11 cellular contexts compared by ENCODE assay signal in genomic region chr1:116545359-116545705, GRCh38. TPM values are rescaled to one million over a fixed set of nuclear protein-coding genes. Genes with fewer than 3 reads are reported as not detected.
DNase-seq lines count a peak whose midpoint lies in the region; ATAC-seq and TF ChIP-seq lines count a peak whose summit lies in the region.
"Had no signal": no experiment of that assay in that cellular context is flagged by ENCODE, and none has a peak within 500 bp of the region (broad histone marks: within the 10 kb centered on the region; RNA-seq: fewer than 3 reads in every experiment).

No MANE protein-coding gene starts in this region.

- H3K27me3 ChIP-seq in CD8-positive, alpha-beta T cell (ENCODE audit: insufficient read depth, low read length), result no peaks in the 10 kb centered on the region
- no peaks in the 10 kb centered on the region for H3K27me3 ChIP-seq in adrenal gland

- BruUV-seq in Calu3 (replicated peaks; lab: Mats Ljungman, UMichigan), result no TSS peak

- no peaks in the 10 kb centered on the region for H3K4me1 ChIP-seq in CD8-positive, alpha-beta T cell (ENCODE audit: insufficient read depth, low read length)
- peaks cover 0 to 5% of the 10 kb centered on the region in 2 donors for H3K4me1 ChIP-seq in adrenal gland (replicated peaks in 1 of 2)

- no peak for ATAC-seq in CD8-positive, alpha-beta T cell
- peak; percentile 22 for ATAC-seq in GM18909 (IDR thresholded peaks at IDR 0.05; ENCODE audit: poor library complexity, unreplicated experiment)
- peak; percentile 19 for ATAC-seq in HG03108 (IDR thresholded peaks at IDR 0.05; ENCODE audit: unreplicated experiment)
- ATAC-seq in activated naive CD8-positive, alpha-beta T cell treated with anti-CD3 and anti-CD28 coated beads, Interleukin-2, amount 50 U/mL, for 24 hours, result no peak
- ATAC-seq in left colon, result no peak

- POLR2A ChIA-PET in CD8-positive, alpha-beta T cell (lab: Charles Lee), result no interaction called here

- CTCF ChIA-PET in CD8-positive, alpha-beta T cell (lab: Charles Lee), result no interaction called here
- CTCF ChIA-PET in Calu3 (lab: Charles Lee), result no interaction called here

- TF ChIP-seq POLR2A in adrenal gland (IDR thresholded peaks at IDR 0.05), result no peak

- intact Hi-C loops in CD8-positive, alpha-beta T cell (cut with DNase I, micrococcal nuclease), result no loop called here
- intact Hi-C loops in left colon (cut with DNase I, micrococcal nuclease), result no loop called here
- intact Hi-C loops in adrenal gland (cut with DNase I), result no loop called here
- intact Hi-C loops in Calu3 (cut with micrococcal nuclease; ENCODE audit: unreplicated experiment), result no loop called here

- H3K9me3 Mint-ChIP-seq in CD8-positive, alpha-beta T cell, result no peaks in the 10 kb centered on the region
- no peaks in the 10 kb centered on the region for H3K9me3 Mint-ChIP-seq in activated naive CD8-positive, alpha-beta T cell treated with anti-CD3 and anti-CD28 coated beads, Interleukin-2, amount 50 U/mL, for 24 hours
- H3K9me3 Mint-ChIP-seq in Calu3 (ENCODE audit: low read depth, unreplicated experiment), result no peaks in the 10 kb centered on the region

- H3K27ac ChIP-seq in CD8-positive, alpha-beta T cell (ENCODE audit: low read depth, low read length), result no peak overlapping the region
- H3K27ac ChIP-seq in adrenal gland, result no peak overlapping the region

- no peaks in the 10 kb centered on the region for H3K27me3 Mint-ChIP-seq in CD8-positive, alpha-beta T cell (ENCODE audit: low read depth)
- no peaks in the 10 kb centered on the region for H3K27me3 Mint-ChIP-seq in activated naive CD8-positive, alpha-beta T cell treated with anti-CD3 and anti-CD28 coated beads, Interleukin-2, amount 50 U/mL, for 24 hours
- H3K27me3 Mint-ChIP-seq in Calu3 (ENCODE audit: unreplicated experiment), result no peaks in the 10 kb centered on the region

- H3K36me3 Mint-ChIP-seq in CD8-positive, alpha-beta T cell, result peaks cover 22% of the 10 kb centered on the region
- peaks cover 46% of the 10 kb centered on the region for H3K36me3 Mint-ChIP-seq in activated naive CD8-positive, alpha-beta T cell treated with anti-CD3 and anti-CD28 coated beads, Interleukin-2, amount 50 U/mL, for 24 hours (ENCODE audit: low read depth)
- peaks cover 22% of the 10 kb centered on the region for H3K36me3 Mint-ChIP-seq in Calu3 (ENCODE audit: insufficient read depth, unreplicated experiment)

- peak overlapping the region; percentile 5 for H3K27ac Mint-ChIP-seq in CD8-positive, alpha-beta T cell
- H3K27ac Mint-ChIP-seq in activated naive CD8-positive, alpha-beta T cell treated with anti-CD3 and anti-CD28 coated beads, Interleukin-2, amount 50 U/mL, for 24 hours, result peak overlapping the region; percentile 91
- no peak overlapping the region for H3K27ac Mint-ChIP-seq in Calu3 (ENCODE audit: unreplicated experiment)

- no peak overlapping the region for H3K4me3 Mint-ChIP-seq in CD8-positive, alpha-beta T cell
- peak overlapping the region; percentile 69 for H3K4me3 Mint-ChIP-seq in activated naive CD8-positive, alpha-beta T cell treated with anti-CD3 and anti-CD28 coated beads, Interleukin-2, amount 50 U/mL, for 24 hours
- H3K4me3 Mint-ChIP-seq in Calu3 (ENCODE audit: low read depth, unreplicated experiment), result no peak overlapping the region

- DNase-seq in CD8-positive, alpha-beta T cell, result no peak
- no peak for DNase-seq in activated naive CD8-positive, alpha-beta T cell treated with anti-CD3 and anti-CD28 coated beads, Interleukin-2, amount 50 U/mL, for 24 hours
- DNase-seq in left colon (no peak), adrenal gland (no peak), Calu3 (no peak), COLO668 (lab: John Stamatoyannopoulos, UW; ENCODE audit: unreplicated experiment) (no peak)
- DNase-seq: activated gamma-delta T cell treated with Interleukin-2 at 50 U/mL for 16 hours, foreskin fibroblast had no signal

- no peaks in the 10 kb centered on the region for H3K36me3 ChIP-seq in CD8-positive, alpha-beta T cell (ENCODE audit: insufficient read depth, low read length)
- H3K36me3 ChIP-seq in adrenal gland (replicated peaks in 1 of 2), result peaks cover 0 to 11% of the 10 kb centered on the region in 2 donors

- 92 to 97% (median 96%) methylated on average over 2 of the region's 2 CpGs for WGBS in adrenal gland, 4 donors

- H3K4me1 Mint-ChIP-seq in CD8-positive, alpha-beta T cell (ENCODE audit: low read depth), result peaks cover 18% of the 10 kb centered on the region
- peaks cover 49% of the 10 kb centered on the region for H3K4me1 Mint-ChIP-seq in activated naive CD8-positive, alpha-beta T cell treated with anti-CD3 and anti-CD28 coated beads, Interleukin-2, amount 50 U/mL, for 24 hours
- peaks cover 10% of the 10 kb centered on the region for H3K4me1 Mint-ChIP-seq in Calu3 (ENCODE audit: low read depth, unreplicated experiment)

- H3K9me3 ChIP-seq in CD8-positive, alpha-beta T cell (ENCODE audit: low read length), result no peaks in the 10 kb centered on the region
- no peaks in the 10 kb centered on the region for H3K9me3 ChIP-seq in adrenal gland (replicated peaks in 1 of 3)

- TF ChIP-seq CTCF in CD8-positive, alpha-beta T cell (IDR thresholded peaks at IDR 0.05), result no peak
- TF ChIP-seq CTCF in adrenal gland (IDR thresholded peaks at IDR 0.05) (no peak), Calu3 (IDR thresholded peaks at IDR 0.05; ENCODE audit: unreplicated experiment) (no peak)

- H3K4me3 ChIP-seq in CD8-positive, alpha-beta T cell (ENCODE audit: low read depth, low read length), result no peak overlapping the region
- H3K4me3 ChIP-seq in adrenal gland, result no peak overlapping the region
- H3K4me3 ChIP-seq: smooth muscle cell had no signal

RNA-seq across cellular contexts. Expression of gene CD58, which starts 25.5 kb away (rescaled TPM):
- total RNA-seq in CD8-positive, alpha-beta T cell, result 1 to 10 TPM; 5.4 to 6.6 TPM
- total RNA-seq in left colon (10 to 100 TPM; 30.0 to 34.1 TPM), adrenal gland (10 to 100 TPM in 6 of 8 donors, 1 to 10 TPM in 2; 9.5 to 41.1 (median 12.5) TPM), Calu3 (2022) (18.9 and 22.9 TPM in 2 replicates)
- polyA plus RNA-seq in adrenal gland, result 10 to 100 TPM in 1 of 3 donors, 1 to 10 TPM in 2; 6.3 to 43.6 (median 9.8) TPM

Comparison
In these comparisons a context has a peak if more than half of its experiments do, and no peak if none do; other contexts are left out.
1. ATAC-seq: peak in GM18909 (single experiment) and HG03108 (single experiment); none in CD8-positive, alpha-beta T cell (single experiment), activated naive CD8-positive, alpha-beta T cell treated with anti-CD3 and anti-CD28 coated beads, Interleukin-2, amount 50 U/mL, for 24 hours (single experiment) and left colon (single experiment).